ENCODE assay signal across 3 cellular contexts in genomic region chr6:33831725-33832124, GRCh38.
TF ChIP-seq lines count a peak whose summit lies in the region.
"Not testable (repeated sequence)": the region's sequence is repeated elsewhere in the genome, so short reads cannot be mapped to it uniquely, and the experiment has no call there.

No MANE protein-coding gene starts in this region.

TF ChIP-seq in HEK293, 187 proteins besides CTCF, POLR2A, EP300 and RAD21:
- TF ChIP-seq ZNF362 (tag by site-specific recombination; IDR thresholded peaks at IDR 0.05): peak; percentile 68; the same call in 1 of the 2 replicates

TF ChIP-seq in K562, 482 proteins besides CTCF, POLR2A, EP300 and RAD21:
- TF ChIP-seq ZBTB40 (IDR thresholded peaks at IDR 0.05): peak; percentile 57; the same call in 1 of the 2 replicates
- TF ChIP-seq ZBTB40 (CRISPR knock-in tag; IDR thresholded peaks at IDR 0.05): not testable (repeated sequence)

TF ChIP-seq in HepG2, 621 proteins besides CTCF, POLR2A, EP300 and RAD21:
- peak; percentile 4; the same call in 1 of the 2 replicates for TF ChIP-seq MNT (IDR thresholded peaks at IDR 0.05)
